ENCODE assay signal across 14 cellular contexts in the genomic region with DNA sequence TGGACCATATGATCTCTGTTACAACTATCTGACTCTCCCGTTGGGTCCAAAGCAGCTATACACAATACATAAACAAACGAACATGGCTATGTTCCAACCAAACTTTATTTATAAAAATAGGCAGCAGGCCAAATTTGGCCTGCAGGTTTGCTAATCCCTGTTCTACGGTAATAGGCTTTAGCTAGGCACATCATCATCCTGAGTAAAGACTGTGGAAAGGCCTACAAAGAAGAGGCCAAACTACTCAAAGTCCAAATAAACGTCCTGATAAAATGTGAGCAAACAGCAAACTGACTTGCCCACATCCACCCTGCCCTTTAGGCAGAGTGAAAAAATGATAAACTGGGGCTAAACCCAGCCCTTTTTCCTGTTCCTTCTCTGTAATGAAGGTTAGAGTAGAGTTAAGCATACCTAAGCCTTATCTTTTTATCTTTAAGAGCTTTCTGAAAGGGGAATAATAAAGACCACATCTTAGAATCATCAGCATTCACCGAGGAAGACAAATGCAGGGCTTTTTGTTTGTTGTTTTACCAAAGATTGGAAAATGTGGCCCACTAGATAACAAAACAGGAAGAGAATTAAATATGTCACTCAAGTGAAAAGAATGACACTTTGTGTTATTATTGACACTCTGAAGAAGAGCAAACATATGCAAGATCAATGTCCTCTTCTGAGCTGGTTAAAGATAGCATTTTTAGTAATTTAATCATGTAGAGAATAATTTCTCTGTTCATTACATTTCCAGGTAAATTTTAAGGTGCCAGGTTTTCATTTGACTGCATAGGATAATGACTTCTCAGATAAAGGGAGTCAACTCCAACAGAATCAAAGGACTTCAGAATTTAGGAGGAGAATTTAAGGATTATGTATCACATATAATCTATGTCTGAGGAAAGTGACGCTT.
DNase-seq lines count a peak whose midpoint lies in the region; ATAC-seq, FAIRE-seq and TF ChIP-seq lines count a peak whose summit lies in the region.
"Had no signal": no experiment of that assay in that cellular context is flagged by ENCODE, and none has a peak within 500 bp of the region (broad histone marks: within the 10 kb centered on the region; RNA-seq: fewer than 3 reads in every experiment).

No MANE protein-coding gene starts in this region.

- peak overlapping the region; percentile 82 for H3K27ac Mint-ChIP-seq in T-helper 2 cell treated with Interferon-gamma antibody and Interleukin-4, amounts not matched to agents 5 μg/mL and 100 μg/mL, for 36 hours
- H3K27ac Mint-ChIP-seq in endothelial cell (ENCODE audit: unreplicated experiment) = peak overlapping the region; percentile 49
- H3K27ac Mint-ChIP-seq: effector memory CD8-positive, alpha-beta T cell; H9; stimulated activated effector memory CD8-positive, alpha-beta T cell treated with anti-CD3 and anti-CD28 coated beads, Interleukin-12 subunit alpha, Interleukin-12 subunit beta, amount 100 ng/mL, for 72 hours had no signal

- ATAC-seq in SK-N-SH treated with all-trans-retinoic acid at 6 μM for 48 hours = no peak
- ATAC-seq in GM19035 (IDR thresholded peaks at IDR 0.05; ENCODE audit: unreplicated experiment) = no peak
- ATAC-seq: effector memory CD8-positive, alpha-beta T cell had no signal

- H3K27me3 Mint-ChIP-seq in T-helper 2 cell treated with Interferon-gamma antibody and Interleukin-4, amounts not matched to agents 5 μg/mL and 100 μg/mL, for 36 hours (ENCODE audit: low read depth) = no peaks in the 10 kb centered on the region
- peaks cover 6% of the 10 kb centered on the region for H3K27me3 Mint-ChIP-seq in endothelial cell (ENCODE audit: unreplicated experiment)
- H3K27me3 Mint-ChIP-seq: effector memory CD8-positive, alpha-beta T cell had no signal

- no peaks in the 10 kb centered on the region for H3K9me2 ChIP-seq in SK-N-SH

- TF ChIP-seq EP300 in SK-N-SH (IDR thresholded peaks at IDR 0.05; ENCODE audit: borderline replicate concordance in 1 of 2, low read depth in 1 of 2, low read length in 1 of 2) = no peak

- POLR2A ChIA-PET in SK-N-SH (lab: Yijun Ruan, JAX) = no interaction called here

- no peak overlapping the region for H2AFZ ChIP-seq in SK-N-SH (ENCODE audit: low read depth)

- CTCF ChIA-PET in SK-N-SH (lab: Yijun Ruan, JAX) = interaction anchor here (0.9 to 1.5 kb wide), 4 partner anchors 11 to 89 kb away, joined by 3 to 5 read pairs (median 3); no protein-coding TSS in a partner anchor

- H3K4me3 ChIP-seq in SK-N-SH (ENCODE audit: low read depth in 2 of 2, low read length in 1 of 2) (no peak overlapping the region), small intestine (ENCODE audit: low read depth in 1 of 2, low read length in 2 of 2) (no peak overlapping the region), prostate gland (no peak overlapping the region)

- peaks cover 19% of the 10 kb centered on the region for H3F3A ChIP-seq in SK-N-SH (replicated peaks; ENCODE audit: insufficient read depth)

- no peak for TF ChIP-seq POLR2A in prostate gland (IDR thresholded peaks at IDR 0.05)

- no peak for TF ChIP-seq RAD21 in SK-N-SH (IDR thresholded peaks at IDR 0.05; ENCODE audit: low read length)

- H3K36me3 Mint-ChIP-seq in T-helper 2 cell treated with Interferon-gamma antibody and Interleukin-4, amounts not matched to agents 5 μg/mL and 100 μg/mL, for 36 hours (ENCODE audit: low read depth) = peaks cover 42% of the 10 kb centered on the region
- peaks cover 14% of the 10 kb centered on the region for H3K36me3 Mint-ChIP-seq in endothelial cell (ENCODE audit: low read depth, unreplicated experiment)

- DNase-seq in SK-N-SH (no peak), endothelial cell (ENCODE audit: low spot score) (no peak), small intestine (peak; percentile 42), prostate gland (ENCODE audit: low spot score) (no peak)
- DNase-seq in T-helper 2 cell treated with Interferon-gamma antibody and Interleukin-4, amounts not matched to agents 5 μg/mL and 100 μg/mL, for 36 hours (ENCODE audit: low spot score) = no peak
- DNase-seq in activated CD4-positive, CD25-positive, alpha-beta regulatory T cell treated with anti-CD3 and anti-CD28 coated beads, Interleukin-2, amount 50 U/mL, for 72 hours = no peak
- DNase-seq: activated naive CD4-positive, alpha-beta T cell; effector memory CD8-positive, alpha-beta T cell; H9; stimulated activated CD4-positive, alpha-beta T cell treated with anti-CD3 and anti-CD28 coated beads, Interleukin-12 subunit alpha, Interleukin-12 subunit beta, amount 100 ng/mL, for 4 hours had no signal

- H3K4me1 Mint-ChIP-seq in T-helper 2 cell treated with Interferon-gamma antibody and Interleukin-4, amounts not matched to agents 5 μg/mL and 100 μg/mL, for 36 hours (ENCODE audit: low read depth) = peaks cover 44% of the 10 kb centered on the region
- peaks cover 49% of the 10 kb centered on the region for H3K4me1 Mint-ChIP-seq in endothelial cell (ENCODE audit: unreplicated experiment)
- H3K4me1 Mint-ChIP-seq: stimulated activated effector memory CD8-positive, alpha-beta T cell treated with anti-CD3 and anti-CD28 coated beads, Interleukin-12 subunit alpha, Interleukin-12 subunit beta, amount 100 ng/mL, for 72 hours had no signal

- peak overlapping the region; percentile 44 for H3K4me3 Mint-ChIP-seq in T-helper 2 cell treated with Interferon-gamma antibody and Interleukin-4, amounts not matched to agents 5 μg/mL and 100 μg/mL, for 36 hours
- no peak overlapping the region for H3K4me3 Mint-ChIP-seq in endothelial cell (ENCODE audit: unreplicated experiment)
- H3K4me3 Mint-ChIP-seq: effector memory CD8-positive, alpha-beta T cell; H9; stimulated activated effector memory CD8-positive, alpha-beta T cell treated with anti-CD3 and anti-CD28 coated beads, Interleukin-12 subunit alpha, Interleukin-12 subunit beta, amount 100 ng/mL, for 72 hours had no signal

- no peaks in the 10 kb centered on the region for H3K27me3 ChIP-seq in SK-N-SH (ENCODE audit: insufficient read depth)
- no peaks in the 10 kb centered on the region for H3K27me3 ChIP-seq in small intestine (ENCODE audit: control insufficient read depth in 2 of 2, insufficient read depth in 2 of 2, low read length in 2 of 2)
- H3K27me3 ChIP-seq in prostate gland (replicated peaks; ENCODE audit: insufficient read depth) = no peaks in the 10 kb centered on the region

- intact Hi-C loops in prostate gland (cut with DNase I) = no loop called here

- no peaks in the 10 kb centered on the region for H4K20me1 ChIP-seq in SK-N-SH (ENCODE audit: insufficient read depth)

- H3K4me1 ChIP-seq in SK-N-SH (ENCODE audit: control insufficient read depth in 1 of 2, insufficient read depth in 2 of 2, low read depth in 1 of 2, low read length in 1 of 2) (peaks cover 15 to 27% of the 10 kb centered on the region in 2 experiments), small intestine (ENCODE audit: control insufficient read depth in 2 of 2, insufficient read depth in 1 of 2, low read depth in 1 of 2, low read length in 1 of 2) (peaks cover 0 to 8% of the 10 kb centered on the region in 2 donors), prostate gland (replicated peaks) (no peaks in the 10 kb centered on the region)

- no peaks in the 10 kb centered on the region for H3K9me3 Mint-ChIP-seq in T-helper 2 cell treated with Interferon-gamma antibody and Interleukin-4, amounts not matched to agents 5 μg/mL and 100 μg/mL, for 36 hours
- H3K9me3 Mint-ChIP-seq in endothelial cell (ENCODE audit: unreplicated experiment) = no peaks in the 10 kb centered on the region
- H3K9me3 Mint-ChIP-seq: effector memory CD8-positive, alpha-beta T cell; H9; stimulated activated effector memory CD8-positive, alpha-beta T cell treated with anti-CD3 and anti-CD28 coated beads, Interleukin-12 subunit alpha, Interleukin-12 subunit beta, amount 100 ng/mL, for 72 hours had no signal

- WGBS in SK-N-SH (ENCODE audit: low lambda C conversion rate) = 85% methylated on average over 6 of the region's 6 CpGs
- WGBS in small intestine, 3 donors = 24 to 40% (median 32%) methylated on average over 6 of the region's 6 CpGs
- 36% methylated on average over 6 of the region's 6 CpGs for WGBS in prostate gland

- peak overlapping the region; percentile 16 to 41; a peak in 3 of 4 replicates for H3K27ac ChIP-seq in SK-N-SH (ENCODE audit: low read depth in 2 of 2, low read length in 1 of 2)
- peak overlapping the region in 1 of 2 donors; percentile 20 for H3K27ac ChIP-seq in small intestine (ENCODE audit: low read depth in 1 of 2, low read length in 1 of 2)
- no peak overlapping the region for H3K27ac ChIP-seq in prostate gland

- H3K4me2 ChIP-seq in SK-N-SH = no peak overlapping the region

- H3K9me3 ChIP-seq in SK-N-SH = no peaks in the 10 kb centered on the region
- H3K9me3 ChIP-seq in small intestine (ENCODE audit: control insufficient read depth, low read depth) = no peaks in the 10 kb centered on the region
- H3K9me3 ChIP-seq in prostate gland = no peaks in the 10 kb centered on the region

- peaks cover 27% of the 10 kb centered on the region; the same call in 1 of the 2 replicates for H3K79me2 ChIP-seq in SK-N-SH (ENCODE audit: insufficient read depth)

- peaks cover 22 to 29% of the 10 kb centered on the region in 2 experiments for H3K36me3 ChIP-seq in SK-N-SH (replicated peaks in 1 of 2; ENCODE audit: control insufficient read depth in 1 of 2, insufficient read depth in 2 of 2, low read length in 1 of 2)
- H3K36me3 ChIP-seq in small intestine (ENCODE audit: control insufficient read depth in 2 of 2, insufficient read depth in 2 of 2, low read length in 2 of 2) = no peaks in the 10 kb centered on the region
- H3K36me3 ChIP-seq in prostate gland = no peaks in the 10 kb centered on the region

- FAIRE-seq in small intestine (lab: Jason Lieb, UNC) = no peak
- FAIRE-seq: G401.6 had no signal

- no peak for TF ChIP-seq CTCF in SK-N-SH (IDR thresholded peaks at IDR 0.05)
- TF ChIP-seq CTCF in endothelial cell (IDR thresholded peaks at IDR 0.05; ENCODE audit: unreplicated experiment) = no peak
- no peak for TF ChIP-seq CTCF in prostate gland (IDR thresholded peaks at IDR 0.05)

- no peak overlapping the region for H3K9ac ChIP-seq in SK-N-SH

TF ChIP-seq in SK-N-SH, 30 proteins besides CTCF, POLR2A, EP300 and RAD21 (continues in another document):
- TF ChIP-seq NRF1 (IDR thresholded peaks at IDR 0.05; ENCODE audit: low read depth, low read length) = no peak

TF ChIP-seq in SK-N-SH treated with all-trans-retinoic acid at 6 μM for 48 hours, 23 proteins besides CTCF, POLR2A, EP300 and RAD21:
- no peak for TF ChIP-seq ZNF70 (CRISPR knock-in tag; IDR thresholded peaks at IDR 0.05)
- TF ChIP-seq BACH2 (CRISPR knock-in tag; IDR thresholded peaks at IDR 0.05; ENCODE audit: borderline replicate concordance) = no peak

Comparison
In these comparisons a context has a peak if more than half of its experiments do, and no peak if none do; other contexts are left out.
1. H3K27ac ChIP-seq: peak in SK-N-SH (2 of 2); none in prostate gland (0 of 2).